1 cellular context compared by ENCODE assay signal in the genomic region with DNA sequence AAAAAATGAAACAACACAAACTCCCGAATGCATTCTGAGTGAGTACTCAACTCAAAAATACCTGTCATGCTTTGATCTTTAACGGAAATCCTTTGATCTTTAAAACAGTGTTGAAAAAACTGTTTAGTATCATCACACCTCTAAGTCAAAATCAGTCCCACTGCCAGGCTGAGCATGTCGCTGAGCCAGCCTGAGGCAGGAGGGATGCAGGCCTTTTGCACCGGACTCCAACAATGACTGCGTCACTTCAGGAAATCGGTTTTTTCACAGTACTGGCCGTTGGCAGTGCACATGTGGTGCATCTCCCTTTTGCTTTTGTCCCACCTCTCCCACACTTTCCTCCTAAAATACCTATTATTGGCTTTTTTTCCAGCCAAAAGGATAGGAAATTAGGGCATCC.
TF ChIP-seq lines count a peak whose summit lies in the region.

No MANE protein-coding gene starts in this region.

TF ChIP-seq in SK-N-SH treated with all-trans-retinoic acid at 6 μM for 48 hours, 23 proteins besides CTCF, POLR2A, EP300 and RAD21 (continued from another document):
- TF ChIP-seq, protein P1, sequence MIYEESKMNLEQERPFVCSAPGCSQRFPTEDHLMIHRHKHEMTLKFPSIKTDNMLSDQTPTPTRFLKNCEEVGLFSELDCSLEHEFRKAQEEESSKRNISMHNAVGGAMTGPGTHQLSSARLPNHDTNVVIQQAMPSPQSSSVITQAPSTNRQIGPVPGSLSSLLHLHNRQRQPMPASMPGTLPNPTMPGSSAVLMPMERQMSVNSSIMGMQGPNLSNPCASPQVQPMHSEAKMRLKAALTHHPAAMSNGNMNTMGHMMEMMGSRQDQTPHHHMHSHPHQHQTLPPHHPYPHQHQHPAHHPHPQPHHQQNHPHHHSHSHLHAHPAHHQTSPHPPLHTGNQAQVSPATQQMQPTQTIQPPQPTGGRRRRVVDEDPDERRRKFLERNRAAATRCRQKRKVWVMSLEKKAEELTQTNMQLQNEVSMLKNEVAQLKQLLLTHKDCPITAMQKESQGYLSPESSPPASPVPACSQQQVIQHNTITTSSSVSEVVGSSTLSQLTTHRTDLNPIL (CRISPR knock-in tag; IDR thresholded peaks at IDR 0.05; ENCODE audit: low read depth): no peak
TF ChIP-seq in SK-N-SH treated with all-trans-retinoic acid at 6 μM for 48 hours: peak in this region for 0.
